Comparison of ENCODE assay signal across 25 cellular contexts in the genomic region with DNA sequence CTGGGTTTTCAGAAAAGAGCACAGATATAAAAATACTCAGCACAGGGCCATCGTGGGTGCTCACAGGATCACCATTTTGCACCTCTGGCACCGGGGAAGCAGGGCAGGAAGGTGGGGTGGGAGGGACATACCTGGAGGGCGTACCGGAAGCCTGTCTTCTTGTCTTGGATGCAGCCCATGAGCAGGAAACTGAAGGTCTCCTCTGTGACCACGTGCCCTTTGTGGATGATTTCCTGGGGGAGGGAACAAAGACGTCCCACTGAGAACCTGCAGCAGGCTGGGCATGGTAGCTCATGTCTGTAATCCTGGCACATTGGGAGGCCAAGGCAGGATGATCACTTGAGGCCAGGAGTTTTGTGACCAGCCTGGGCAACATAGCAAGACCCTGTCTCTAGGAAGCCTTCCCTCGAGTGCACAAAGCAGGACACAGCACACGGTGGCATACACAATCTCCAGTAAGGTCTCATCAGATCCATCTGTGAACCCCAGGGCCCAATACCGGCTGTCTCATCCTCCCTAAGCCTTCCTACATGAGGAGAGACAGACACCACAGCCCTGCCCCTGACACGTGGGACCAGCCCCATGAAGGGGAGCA. TPM values are rescaled to one million over a fixed set of nuclear protein-coding genes. Genes with fewer than 3 reads are reported as not detected.
A peak's percentile ranks its signal among the peaks of the same experiment; 100 is the strongest.
DNase-seq lines count a peak whose midpoint lies in the region; ATAC-seq and TF ChIP-seq lines count a peak whose summit lies in the region.
"Had no signal": no experiment of that assay in that cellular context is flagged by ENCODE, and none has a peak within 500 bp of the region (broad histone marks: within the 10 kb centered on the region; RNA-seq: fewer than 3 reads in every experiment).

No MANE protein-coding gene starts in this region.

- H3K27ac ChIP-seq in CD4-positive, alpha-beta memory T cell (ENCODE audit: low read depth, low read length): no peak overlapping the region
- H3K27ac ChIP-seq in Panc1 (ENCODE audit: low read length): no peak overlapping the region
- H3K27ac ChIP-seq: coronary artery had no signal

- peak; percentile 39 for ATAC-seq in activated CD4-positive, alpha-beta T cell treated with anti-CD3 and anti-CD28 coated beads for 36 hours
- ATAC-seq in Panc1: peak; percentile 21
- ATAC-seq in esophagus mucosa: peak; percentile 2
- ATAC-seq in HG02884 (IDR thresholded peaks at IDR 0.05; ENCODE audit: unreplicated experiment): no peak
- ATAC-seq: GM23338; left colon; PC-3; Right ventricle myocardium inferior; stimulated activated memory B cell treated with anti-CD40 and anti-IgM and Interleukin-4, amounts not matched to agents 10 μg/mL and 1 μg/mL and 100 μg/mL, for 72 hours had no signal

- H3K4me1 ChIP-seq in CD4-positive, alpha-beta memory T cell (ENCODE audit: insufficient read depth, low read length): peaks cover 5% of the 10 kb centered on the region
- H3K4me1 ChIP-seq in Panc1 (ENCODE audit: control insufficient read depth, insufficient read depth, low read length): no peaks in the 10 kb centered on the region

- H3K27me3 Mint-ChIP-seq in activated CD4-positive, alpha-beta T cell treated with anti-CD3 and anti-CD28 coated beads for 36 hours: no peaks in the 10 kb centered on the region
- no peaks in the 10 kb centered on the region for H3K27me3 Mint-ChIP-seq in CD4-positive, alpha-beta memory T cell
- H3K27me3 Mint-ChIP-seq: natural killer cell treated with Interleukin-12 subunit alpha and Interleukin-12 subunit beta and Interleukin-15 and Interleukin-18, amount 100 ng/mL, for 72 hours; stimulated activated memory B cell treated with anti-CD40 and anti-IgM and Interleukin-4, amounts not matched to agents 10 μg/mL and 1 μg/mL and 100 μg/mL, for 72 hours had no signal

- no peaks in the 10 kb centered on the region for H3K9me3 Mint-ChIP-seq in activated CD4-positive, alpha-beta T cell treated with anti-CD3 and anti-CD28 coated beads for 36 hours (ENCODE audit: low read depth)
- H3K9me3 Mint-ChIP-seq in CD4-positive, alpha-beta memory T cell: peaks cover 0 to 1% (median 0%) of the 10 kb centered on the region in 8 donors
- H3K9me3 Mint-ChIP-seq: activated naive CD4-positive, alpha-beta T cell treated with anti-CD3 and anti-CD28 coated beads, Interleukin-2, amount 50 U/mL, for 72 hours; activated T-helper 1 cell treated with anti-CD3 and anti-CD28 coated beads, Interleukin-12 subunit alpha, Interleukin-12 subunit beta, Interleukin-2, Interleukin-4 antibody, amounts not matched to agents 30 ng/mL and 10 ng/mL and 1 ng/mL, durations not matched to agents 14 hours and 24 hours and 36 hours; immature natural killer cell; natural killer cell treated with Interleukin-12 subunit alpha and Interleukin-12 subunit beta and Interleukin-15 and Interleukin-18, amount 100 ng/mL, for 72 hours; stimulated activated memory B cell treated with anti-CD40 and anti-IgM and Interleukin-4, amounts not matched to agents 10 μg/mL and 1 μg/mL and 100 μg/mL, for 72 hours had no signal

- in situ Hi-C loops in Panc1 (cut with HindIII; ENCODE audit: low pct_unique_long_range_greater_than_20kb, low sequenced_read_pairs): no loop called here

- H3K4me3 Mint-ChIP-seq in activated CD4-positive, alpha-beta T cell treated with anti-CD3 and anti-CD28 coated beads for 36 hours: no peak overlapping the region
- H3K4me3 Mint-ChIP-seq in CD4-positive, alpha-beta memory T cell: peak overlapping the region in 1 of 8 donors; percentile 8
- H3K4me3 Mint-ChIP-seq: activated T-helper 1 cell treated with anti-CD3 and anti-CD28 coated beads, Interleukin-12 subunit alpha, Interleukin-12 subunit beta, Interleukin-2, Interleukin-4 antibody, amounts not matched to agents 30 ng/mL and 10 ng/mL and 1 ng/mL, durations not matched to agents 14 hours and 24 hours and 36 hours; GM23338; immature natural killer cell; natural killer cell treated with Interleukin-12 subunit alpha and Interleukin-12 subunit beta and Interleukin-15 and Interleukin-18, amount 100 ng/mL, for 72 hours; stimulated activated memory B cell treated with anti-CD40 and anti-IgM and Interleukin-4, amounts not matched to agents 10 μg/mL and 1 μg/mL and 100 μg/mL, for 72 hours had no signal

- no peak for DNase-seq in activated CD4-positive, alpha-beta T cell treated with anti-CD3 and anti-CD28 coated beads for 36 hours
- DNase-seq in activated CD4-positive, alpha-beta T cell treated with anti-CD3 and anti-CD28 coated beads for 48 hours: no peak
- peak in 2 of 5 donors; percentile 25 to 34 for DNase-seq in CD4-positive, alpha-beta memory T cell
- no peak for DNase-seq in Panc1 (ENCODE audit: low read depth, low spot score)
- DNase-seq in NCI-H2227 treated with DMSO at 0.1 percent for 48 hours (lab: John Stamatoyannopoulos, UW): no peak
- no peak for DNase-seq in occipital lobe (lab: John Stamatoyannopoulos, UW)
- DNase-seq: effector CD8-positive, alpha-beta T cell; immature natural killer cell; IMR-90; left colon; NCI-H1092 treated with DMSO at 0.1 percent for 48 hours; NCI-H187 treated with DMSO at 0.1 percent for 48 hours; NCI-H2171; NCI-H524 treated with DMSO at 0.1 percent for 48 hours; PC-3; stimulated activated CD4-positive, alpha-beta T cell treated with anti-CD3 and anti-CD28 coated beads, Interleukin-15, amount 100 ng/mL, for 24 hours had no signal

- H3K27me3 ChIP-seq in CD4-positive, alpha-beta memory T cell (ENCODE audit: insufficient read depth, low read length): no peaks in the 10 kb centered on the region
- H3K27me3 ChIP-seq in Panc1 (ENCODE audit: control insufficient read depth, insufficient read depth, low read length): no peaks in the 10 kb centered on the region

- no peak for TF ChIP-seq CTCF in Panc1 (IDR thresholded peaks at IDR 0.05)

- CTCF ChIA-PET in activated CD4-positive, alpha-beta T cell treated with anti-CD3 and anti-CD28 coated beads for 36 hours (lab: Charles Lee): no interaction called here
- CTCF ChIA-PET in CD4-positive, alpha-beta memory T cell (lab: Charles Lee; ENCODE audit: partially characterized antibody): no interaction called here
- CTCF ChIA-PET in Panc1 (lab: Charles Lee): no interaction called here

- intact Hi-C loops in activated CD4-positive, alpha-beta T cell treated with anti-CD3 and anti-CD28 coated beads for 36 hours (cut with DNase I, micrococcal nuclease): no loop called here
- intact Hi-C loops in CD4-positive, alpha-beta memory T cell (cut with micrococcal nuclease): no loop called here
- intact Hi-C loops in Panc1 (cut with micrococcal nuclease; ENCODE audit: unreplicated experiment): no loop called here

- no TSS peak for BruUV-seq in Panc1 (replicated peaks; lab: Mats Ljungman, UMichigan)

- H3K4me1 Mint-ChIP-seq in activated CD4-positive, alpha-beta T cell treated with anti-CD3 and anti-CD28 coated beads for 36 hours: peaks cover 5% of the 10 kb centered on the region
- peaks cover 2 to 8% (median 5%) of the 10 kb centered on the region in 4 donors for H3K4me1 Mint-ChIP-seq in CD4-positive, alpha-beta memory T cell
- H3K4me1 Mint-ChIP-seq: GM23338; immature natural killer cell; stimulated activated memory B cell treated with anti-CD40 and anti-IgM and Interleukin-4, amounts not matched to agents 10 μg/mL and 1 μg/mL and 100 μg/mL, for 72 hours had no signal

- no peak overlapping the region for H3K4me3 ChIP-seq in CD4-positive, alpha-beta memory T cell (ENCODE audit: low read length in 2 of 2)
- no peak overlapping the region for H3K4me3 ChIP-seq in Panc1 (ENCODE audit: low read depth in 2 of 2, low read length in 2 of 2)
- H3K4me3 ChIP-seq: coronary artery, GM23338 had no signal

- peaks cover 9% of the 10 kb centered on the region for H3K36me3 ChIP-seq in CD4-positive, alpha-beta memory T cell (ENCODE audit: insufficient read depth, low read length)
- H3K36me3 ChIP-seq in Panc1 (ENCODE audit: control insufficient read depth, insufficient read depth, low read length): peaks cover 14% of the 10 kb centered on the region; the same call in 1 of the 2 replicates

- H3K27ac Mint-ChIP-seq in activated CD4-positive, alpha-beta T cell treated with anti-CD3 and anti-CD28 coated beads for 36 hours: no peak overlapping the region
- H3K27ac Mint-ChIP-seq in CD4-positive, alpha-beta memory T cell: peak overlapping the region in 4 of 7 donors; percentile 31 to 85 (median 39)
- H3K27ac Mint-ChIP-seq: activated T-helper 1 cell treated with anti-CD3 and anti-CD28 coated beads, Interleukin-12 subunit alpha, Interleukin-12 subunit beta, Interleukin-2, Interleukin-4 antibody, amounts not matched to agents 30 ng/mL and 10 ng/mL and 1 ng/mL, durations not matched to agents 14 hours and 24 hours and 36 hours; GM23338; immature natural killer cell; natural killer cell treated with Interleukin-12 subunit alpha and Interleukin-12 subunit beta and Interleukin-15 and Interleukin-18, amount 100 ng/mL, for 72 hours; stimulated activated memory B cell treated with anti-CD40 and anti-IgM and Interleukin-4, amounts not matched to agents 10 μg/mL and 1 μg/mL and 100 μg/mL, for 72 hours had no signal

- H3K9me3 ChIP-seq in CD4-positive, alpha-beta memory T cell (ENCODE audit: control insufficient read depth in 1 of 2, low read length in 2 of 2): no peaks in the 10 kb centered on the region
- H3K9me3 ChIP-seq in Panc1 (ENCODE audit: control insufficient read depth, insufficient read depth, low read depth, low read length): no peaks in the 10 kb centered on the region

- POLR2A ChIA-PET in activated CD4-positive, alpha-beta T cell treated with anti-CD3 and anti-CD28 coated beads for 36 hours (lab: Charles Lee): interaction anchor here (0.6 kb wide), 1 partner anchor 10 kb away, joined by 3 read pairs; no protein-coding TSS in a partner anchor
- POLR2A ChIA-PET in CD4-positive, alpha-beta memory T cell (lab: Charles Lee; ENCODE audit: partially characterized antibody): interaction anchor here (1.3 to 1.4 kb wide), 2 partner anchors 9 to 20 kb away, joined by 4 to 7 read pairs; a partner anchor contains a TSS
- POLR2A ChIA-PET in Panc1 (lab: Charles Lee): interaction anchor here (0.5 kb wide), 1 partner anchor 17 kb away, joined by 3 read pairs; no protein-coding TSS in a partner anchor

- peaks cover 16% of the 10 kb centered on the region for H3K36me3 Mint-ChIP-seq in activated CD4-positive, alpha-beta T cell treated with anti-CD3 and anti-CD28 coated beads for 36 hours (ENCODE audit: low read depth)
- H3K36me3 Mint-ChIP-seq in CD4-positive, alpha-beta memory T cell: peaks cover 0 to 44% of the 10 kb centered on the region in 2 donors
- H3K36me3 Mint-ChIP-seq: activated naive CD4-positive, alpha-beta T cell treated with anti-CD3 and anti-CD28 coated beads, Interleukin-2, amount 50 U/mL, for 72 hours; immature natural killer cell; natural killer cell treated with Interleukin-12 subunit alpha and Interleukin-12 subunit beta and Interleukin-15 and Interleukin-18, amount 100 ng/mL, for 72 hours had no signal

RNA-seq across cellular contexts. Expression of a gene that starts 9.5 kb away (rescaled TPM):
- total RNA-seq in activated CD4-positive, alpha-beta T cell treated with anti-CD3 and anti-CD28 coated beads for 36 hours: 1 to 10 TPM; 4.7 to 7.7 TPM
- 1 to 10 TPM; 7.4 to 7.7 TPM for total RNA-seq in CD4-positive, alpha-beta memory T cell
- polyA plus RNA-seq in CD4-positive, alpha-beta memory T cell: 1 to 10 TPM in 1 of 2 donors, under 1 TPM in 1; 1.00 to 4.0 TPM
- 15.0 TPM for total RNA-seq in Panc1 (2021; ENCODE audit: unreplicated experiment)
- polyA plus RNA-seq in Panc1 (2012; ENCODE audit: insufficient read length): 13.8 TPM
- total RNA-seq in esophagus mucosa: 4.0 TPM
- total RNA-seq in occipital lobe: 6.6 TPM

RNA-seq across cellular contexts. Expression of a gene that starts 9.7 kb away (rescaled TPM):
- total RNA-seq in activated CD4-positive, alpha-beta T cell treated with anti-CD3 and anti-CD28 coated beads for 36 hours: 10 to 100 TPM; 56.1 to 57.9 TPM
- total RNA-seq in CD4-positive, alpha-beta memory T cell: 10 to 100 TPM; 49.2 to 54.7 TPM
- polyA plus RNA-seq in CD4-positive, alpha-beta memory T cell: 10 to 100 TPM; 21.9 to 26.8 TPM
- total RNA-seq in Panc1 (2021; ENCODE audit: unreplicated experiment) (57.0 TPM), esophagus mucosa (23.8 TPM), occipital lobe (24.2 TPM)
- 44.8 TPM for polyA plus RNA-seq in Panc1 (2012; ENCODE audit: insufficient read length)

RNA-seq across cellular contexts. Expression of a gene that starts 20.3 kb away (rescaled TPM):
- total RNA-seq in activated CD4-positive, alpha-beta T cell treated with anti-CD3 and anti-CD28 coated beads for 36 hours: 100 to 1,000 TPM; 140 to 190 TPM
- total RNA-seq in CD4-positive, alpha-beta memory T cell: 10 to 100 TPM; 60.0 to 61.3 TPM
- polyA plus RNA-seq in CD4-positive, alpha-beta memory T cell: 100 to 1,000 TPM; 163 to 175 TPM
- total RNA-seq in Panc1 (2021; ENCODE audit: unreplicated experiment) (179 TPM), esophagus mucosa (98.9 TPM), occipital lobe (55.2 TPM)
- polyA plus RNA-seq in Panc1 (2012; ENCODE audit: insufficient read length): 225 TPM

RNA-seq across cellular contexts. Expression of a gene that starts 20.7 kb away (rescaled TPM):
- total RNA-seq in activated CD4-positive, alpha-beta T cell treated with anti-CD3 and anti-CD28 coated beads for 36 hours: 100 to 1,000 TPM; 171 TPM
- total RNA-seq in CD4-positive, alpha-beta memory T cell: 10 to 100 TPM; 66.0 to 67.0 TPM
- 10 to 100 TPM; 21.5 to 27.7 TPM for polyA plus RNA-seq in CD4-positive, alpha-beta memory T cell
- 147 TPM for total RNA-seq in Panc1 (2021; ENCODE audit: unreplicated experiment)
- 442 TPM for polyA plus RNA-seq in Panc1 (2012; ENCODE audit: insufficient read length)
- total RNA-seq in esophagus mucosa: 94.4 TPM
- 12.6 TPM for total RNA-seq in occipital lobe

RNA-seq across cellular contexts. Expression of a gene that starts 36.9 kb away (rescaled TPM):
- total RNA-seq in activated CD4-positive, alpha-beta T cell treated with anti-CD3 and anti-CD28 coated beads for 36 hours: 100 to 1,000 TPM; 342 to 386 TPM
- 100 to 1,000 TPM; 155 to 160 TPM for total RNA-seq in CD4-positive, alpha-beta memory T cell
- polyA plus RNA-seq in CD4-positive, alpha-beta memory T cell: 100 to 1,000 TPM; 371 to 438 TPM
- total RNA-seq in Panc1 (2021; ENCODE audit: unreplicated experiment) (476 TPM), esophagus mucosa (409 TPM), occipital lobe (256 TPM)
- polyA plus RNA-seq in Panc1 (2012; ENCODE audit: insufficient read length): 765 TPM
